Comparison of ENCODE assay signal across 23 cellular contexts in genomic region chr10:91033536-91033935, GRCh38.
DNase-seq lines count a peak whose midpoint lies in the region; ATAC-seq and TF ChIP-seq lines count a peak whose summit lies in the region.
"Had no signal": no experiment of that assay in that cellular context is flagged by ENCODE, and none has a peak within 500 bp of the region (broad histone marks: within the 10 kb centered on the region; RNA-seq: fewer than 3 reads in every experiment).

No MANE protein-coding gene starts in this region.

- H3K27ac ChIP-seq in left ventricle myocardium inferior (replicated peaks) (peak overlapping the region; percentile 22), heart left ventricle (peak overlapping the region in 1 of 12 donors; percentile 65), endodermal cell (ENCODE audit: low read depth, low read length) (peak overlapping the region; percentile 86), thymus (ENCODE audit: low read depth) (peak overlapping the region; percentile 66), dorsolateral prefrontal cortex (peak overlapping the region in 4 of 59 donors; percentile 6 to 43 (median 26))
- H3K27ac ChIP-seq: cardiac muscle cell, gastroesophageal sphincter, neural progenitor cell had no signal

- no peaks in the 10 kb centered on the region for H3K36me3 Mint-ChIP-seq in activated CD4-positive, alpha-beta memory T cell treated with anti-CD3 and anti-CD28 coated beads for 36 hours
- no peaks in the 10 kb centered on the region for H3K36me3 Mint-ChIP-seq in endodermal cell (ENCODE audit: low read depth)
- no peaks in the 10 kb centered on the region for H3K36me3 Mint-ChIP-seq in glutamatergic neuron (ENCODE audit: unreplicated experiment)
- H3K36me3 Mint-ChIP-seq: memory B cell, neural progenitor cell had no signal

- H3K4me1 ChIP-seq in left ventricle myocardium inferior (peaks cover 27% of the 10 kb centered on the region), heart left ventricle (peaks cover 0 to 31% (median 13%) of the 10 kb centered on the region in 12 donors), endodermal cell (ENCODE audit: control insufficient read depth, insufficient read depth, low read length) (no peaks in the 10 kb centered on the region), thymus (ENCODE audit: control insufficient read depth, insufficient read depth, low read length) (peaks cover 3% of the 10 kb centered on the region)

- no peaks in the 10 kb centered on the region for H3K27me3 Mint-ChIP-seq in activated CD4-positive, alpha-beta memory T cell treated with anti-CD3 and anti-CD28 coated beads for 36 hours
- H3K27me3 Mint-ChIP-seq in endodermal cell (ENCODE audit: insufficient read depth) (peaks cover 9% of the 10 kb centered on the region), glutamatergic neuron (ENCODE audit: unreplicated experiment) (peaks cover 3% of the 10 kb centered on the region)
- H3K27me3 Mint-ChIP-seq: memory B cell had no signal

- H3K27ac Mint-ChIP-seq in activated CD4-positive, alpha-beta memory T cell treated with anti-CD3 and anti-CD28 coated beads for 36 hours = peak overlapping the region; percentile 60
- H3K27ac Mint-ChIP-seq in endodermal cell = no peak overlapping the region
- no peak overlapping the region for H3K27ac Mint-ChIP-seq in glutamatergic neuron (ENCODE audit: unreplicated experiment)
- H3K27ac Mint-ChIP-seq: memory B cell had no signal

- H3K9me3 Mint-ChIP-seq in activated CD4-positive, alpha-beta memory T cell treated with anti-CD3 and anti-CD28 coated beads for 36 hours = peaks cover 2% of the 10 kb centered on the region
- H3K9me3 Mint-ChIP-seq in endodermal cell (no peaks in the 10 kb centered on the region), glutamatergic neuron (ENCODE audit: unreplicated experiment) (peaks cover 5% of the 10 kb centered on the region)
- H3K9me3 Mint-ChIP-seq: memory B cell, neural progenitor cell had no signal

- POLR2A ChIA-PET in activated CD4-positive, alpha-beta memory T cell treated with anti-CD3 and anti-CD28 coated beads for 36 hours (lab: Charles Lee) = no interaction called here

- intact Hi-C loops in left ventricle myocardium inferior (cut with micrococcal nuclease) (no loop called here), heart left ventricle (cut with DNase I) (loop anchor here in 1 of 10 donors (10.0 kb wide), 1 partner anchor 211 kb away; no protein-coding TSS in a partner anchor), dorsolateral prefrontal cortex (cut with DNase I) (no loop called here)
- intact Hi-C loops in activated CD4-positive, alpha-beta memory T cell treated with anti-CD3 and anti-CD28 coated beads for 36 hours (cut with micrococcal nuclease) = no loop called here

- H3K4me3 ChIP-seq in left ventricle myocardium inferior (no peak overlapping the region), heart left ventricle (no peak overlapping the region), endodermal cell (ENCODE audit: low read length) (no peak overlapping the region), thymus (ENCODE audit: low read length) (no peak overlapping the region), dorsolateral prefrontal cortex (no peak overlapping the region)
- H3K4me3 ChIP-seq: adrenal gland, cardiac muscle cell, gastroesophageal sphincter, HAP-1, K562, neural progenitor cell, upper lobe of left lung had no signal

- CTCF ChIA-PET in activated CD4-positive, alpha-beta memory T cell treated with anti-CD3 and anti-CD28 coated beads for 36 hours (lab: Charles Lee) = interaction anchor here (0.6 to 1.0 kb wide), 3 partner anchors 10 to 1959 kb away, joined by 3 to 4 read pairs (median 3); no protein-coding TSS in a partner anchor

- 87 to 91% (median 88%) methylated on average over 5 of the region's 5 CpGs for WGBS in heart left ventricle, 4 donors
- 75 to 93% methylated on average over 5 of the region's 5 CpGs for WGBS in endodermal cell (ENCODE audit: insufficient coverage in 1 of 2, insufficient read length in 1 of 2), 2 experiments
- WGBS in thymus = 95% methylated on average over 5 of the region's 5 CpGs

- H3K4me1 Mint-ChIP-seq in activated CD4-positive, alpha-beta memory T cell treated with anti-CD3 and anti-CD28 coated beads for 36 hours (ENCODE audit: low read depth) = peaks cover 14% of the 10 kb centered on the region
- H3K4me1 Mint-ChIP-seq in endodermal cell (peaks cover 1% of the 10 kb centered on the region), glutamatergic neuron (ENCODE audit: low read depth, unreplicated experiment) (peaks cover 26% of the 10 kb centered on the region)
- H3K4me1 Mint-ChIP-seq: memory B cell had no signal

- H3K27me3 ChIP-seq in left ventricle myocardium inferior (ENCODE audit: low read depth) = no peaks in the 10 kb centered on the region
- no peaks in the 10 kb centered on the region for H3K27me3 ChIP-seq in heart left ventricle
- H3K27me3 ChIP-seq in endodermal cell (ENCODE audit: control insufficient read depth, insufficient read depth, low read length, poor library complexity, severe bottlenecking) = no peaks in the 10 kb centered on the region
- no peaks in the 10 kb centered on the region for H3K27me3 ChIP-seq in thymus (ENCODE audit: control insufficient read depth, insufficient read depth)
- no peaks in the 10 kb centered on the region for H3K27me3 ChIP-seq in dorsolateral prefrontal cortex
- H3K27me3 ChIP-seq: adrenal gland, cardiac muscle cell, gastroesophageal sphincter, neural progenitor cell, upper lobe of left lung had no signal

- H3K9ac ChIP-seq in endodermal cell (ENCODE audit: extremely low read depth, low read length, poor library complexity, severe bottlenecking) = no peak overlapping the region
- H3K9ac ChIP-seq: neural progenitor cell had no signal

- DNase-seq in left ventricle myocardium inferior (no peak), heart left ventricle (no peak), endodermal cell (no peak), glutamatergic neuron (no peak), Ammon's horn (ENCODE audit: low spot score) (no peak), dorsolateral prefrontal cortex (no peak)
- no peak for DNase-seq in activated CD4-positive, alpha-beta memory T cell treated with anti-CD3 and anti-CD28 coated beads for 36 hours
- DNase-seq: activated T-cell treated with anti-CD3 and anti-CD28 coated beads, Interleukin-2, amount 50 U/mL, for 4 hours; adrenal gland; COR-L47; NCI-H187 treated with DMSO at 0.1 percent for 48 hours; NCI-H774; OCI-M1; stimulated activated CD4-positive, alpha-beta T cell treated with anti-CD3 and anti-CD28 coated beads, Interleukin-2, amount 100 ng/mL, for 48 hours; upper lobe of left lung had no signal

- no peaks in the 10 kb centered on the region for H3K36me3 ChIP-seq in left ventricle myocardium inferior
- no peaks in the 10 kb centered on the region for H3K36me3 ChIP-seq in heart left ventricle
- H3K36me3 ChIP-seq in endodermal cell (ENCODE audit: control insufficient read depth, insufficient read depth, low read length) = no peaks in the 10 kb centered on the region
- H3K36me3 ChIP-seq in thymus (ENCODE audit: control insufficient read depth, insufficient read depth) = no peaks in the 10 kb centered on the region
- H3K36me3 ChIP-seq: adrenal gland, cardiac muscle cell, gastroesophageal sphincter, HAP-1, neural progenitor cell, upper lobe of left lung had no signal

- H3K4me3 Mint-ChIP-seq in activated CD4-positive, alpha-beta memory T cell treated with anti-CD3 and anti-CD28 coated beads for 36 hours = no peak overlapping the region
- H3K4me3 Mint-ChIP-seq in endodermal cell (no peak overlapping the region), glutamatergic neuron (ENCODE audit: unreplicated experiment) (no peak overlapping the region)
- H3K4me3 Mint-ChIP-seq: activated T-cell treated with anti-CD3 and anti-CD28 coated beads, Interleukin-2, amount 50 U/mL, for 4 hours; memory B cell; neural progenitor cell had no signal

- no peak for ATAC-seq in heart left ventricle
- ATAC-seq: esophagus mucosa, K562 had no signal

- H3K9me3 ChIP-seq in left ventricle myocardium inferior (replicated peaks) (no peaks in the 10 kb centered on the region), heart left ventricle (no peaks in the 10 kb centered on the region), endodermal cell (ENCODE audit: control insufficient read depth, low read length) (no peaks in the 10 kb centered on the region), thymus (ENCODE audit: control insufficient read depth) (no peaks in the 10 kb centered on the region)
- H3K9me3 ChIP-seq: adrenal gland, gastroesophageal sphincter, HAP-1, upper lobe of left lung had no signal

- no peak for TF ChIP-seq POLR2A in heart left ventricle (IDR thresholded peaks at IDR 0.05)

- no peak for TF ChIP-seq CTCF in left ventricle myocardium inferior (IDR thresholded peaks at IDR 0.05; ENCODE audit: borderline replicate concordance)
- TF ChIP-seq CTCF in heart left ventricle (IDR thresholded peaks at IDR 0.05) = no peak
- TF ChIP-seq CTCF in endodermal cell (conservative IDR thresholded peaks at IDR 0.05) = no peak
- TF ChIP-seq CTCF in glutamatergic neuron (IDR thresholded peaks at IDR 0.05; ENCODE audit: partially characterized antibody, unreplicated experiment) = no peak
- no peak for TF ChIP-seq CTCF in dorsolateral prefrontal cortex (IDR thresholded peaks at IDR 0.05 in 54 of 56, conservative IDR thresholded peaks at IDR 0.05 in 2 of 56; ENCODE audit: low read depth in 1 of 56, partially characterized antibody in 56 of 56)
